14 cellular contexts compared by ENCODE assay signal in the genomic region with DNA sequence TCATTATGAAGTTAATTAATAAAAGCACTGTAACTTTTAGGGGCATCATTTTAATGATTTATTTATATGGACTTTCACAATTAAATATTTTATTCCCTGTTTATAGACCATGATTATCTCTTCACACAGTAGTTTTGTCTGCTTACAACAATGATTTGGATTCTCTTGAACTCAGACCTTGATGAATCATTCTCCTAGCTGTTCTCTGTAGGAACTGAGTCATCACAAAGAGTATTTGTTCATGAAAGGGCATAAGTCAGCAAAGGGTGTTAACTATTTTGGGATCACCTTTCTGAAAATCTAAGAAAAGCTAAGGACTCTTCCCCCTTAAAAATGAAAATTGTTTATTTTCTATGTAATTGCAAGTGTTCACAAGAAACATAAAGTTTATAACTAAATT.
DNase-seq lines count a peak whose midpoint lies in the region; ATAC-seq and TF ChIP-seq lines count a peak whose summit lies in the region.
"Had no signal": no experiment of that assay in that cellular context is flagged by ENCODE, and none has a peak within 500 bp of the region (broad histone marks: within the 10 kb centered on the region; RNA-seq: fewer than 3 reads in every experiment).

No MANE protein-coding gene starts in this region.

- H3K27ac ChIP-seq in RWPE2 (ENCODE audit: poor library complexity, severe bottlenecking), result no peak overlapping the region
- H3K27ac ChIP-seq in ascending aorta, result no peak overlapping the region
- H3K27ac ChIP-seq in heart right ventricle, result no peak overlapping the region
- H3K27ac ChIP-seq: tibial artery had no signal

- no peak overlapping the region for H3K4me3 ChIP-seq in HFF-Myc (replicated peaks; ENCODE audit: low read depth, low read length)
- H3K4me3 ChIP-seq in RWPE2 (ENCODE audit: severe bottlenecking), result no peak overlapping the region
- H3K4me3 ChIP-seq in fibroblast of the aortic adventitia (ENCODE audit: low read depth, low read length), result no peak overlapping the region
- H3K4me3 ChIP-seq in ascending aorta, result no peak overlapping the region
- no peak overlapping the region for H3K4me3 ChIP-seq in heart right ventricle
- H3K4me3 ChIP-seq: tibial artery had no signal

- H3K36me3 ChIP-seq in RWPE2 (ENCODE audit: low read depth) (no peaks in the 10 kb centered on the region; the same call in 1 of the 2 replicates), ascending aorta (no peaks in the 10 kb centered on the region), heart right ventricle (no peaks in the 10 kb centered on the region)
- H3K36me3 ChIP-seq: tibial artery had no signal

- intact Hi-C loops in ascending aorta (cut with DNase I) (no loop called here), heart right ventricle (cut with DNase I) (no loop called here)

- in situ Hi-C loops in ACHN (cut with HindIII; ENCODE audit: low pct_ligation_motif_present, low pct_unique_long_range_greater_than_20kb, low sequenced_read_pairs), result no loop called here

- ATAC-seq in RWPE2 (ENCODE audit: low read depth), result peak; percentile 58
- ATAC-seq in heart right ventricle, result no peak
- ATAC-seq in HG03135 (IDR thresholded peaks at IDR 0.05; ENCODE audit: unreplicated experiment), result no peak
- ATAC-seq: activated CD8-positive, alpha-beta memory T cell treated with anti-CD3 and anti-CD28 coated beads, Interleukin-2, amount 10 ng/mL, durations not matched to agents 7 days and 5 days had no signal

- no peaks in the 10 kb centered on the region for H3K9me3 ChIP-seq in RWPE2 (ENCODE audit: severe bottlenecking)
- no peaks in the 10 kb centered on the region for H3K9me3 ChIP-seq in ascending aorta
- no peaks in the 10 kb centered on the region for H3K9me3 ChIP-seq in heart right ventricle
- H3K9me3 ChIP-seq: tibial artery had no signal

- peak; percentile 17 for DNase-seq in ACHN
- peak; percentile 19 for DNase-seq in HFF-Myc (ENCODE audit: extremely low read depth, low read depth)
- DNase-seq in RWPE2 (ENCODE audit: low spot score), result no peak
- DNase-seq in fibroblast of the aortic adventitia (ENCODE audit: low read depth), result peak; percentile 49
- no peak for DNase-seq in ascending aorta (ENCODE audit: low spot score in 2 of 2)
- DNase-seq in heart right ventricle, result no peak
- no peak for DNase-seq in NCI-H1417 treated with DMSO at 0.1 percent for 48 hours (lab: John Stamatoyannopoulos, UW)
- DNase-seq: activated CD8-positive, alpha-beta memory T cell treated with anti-CD3 and anti-CD28 coated beads, Interleukin-2, amount 10 ng/mL, durations not matched to agents 7 days and 5 days; activated gamma-delta T cell treated with Interleukin-2 at 50 U/mL for 16 hours; effector CD4-positive, alpha-beta T cell; islet precursor cell; NCI-H1092 treated with DMSO at 0.1 percent for 48 hours; tibial artery had no signal

- peaks cover 42% of the 10 kb centered on the region for H3K4me1 ChIP-seq in RWPE2 (ENCODE audit: insufficient read depth, poor library complexity, severe bottlenecking)
- no peaks in the 10 kb centered on the region for H3K4me1 ChIP-seq in ascending aorta
- H3K4me1 ChIP-seq in heart right ventricle, result no peaks in the 10 kb centered on the region

- TF ChIP-seq CTCF in HFF-Myc (IDR thresholded peaks at IDR 0.05; ENCODE audit: low read depth, low read length, missing control alignments) (no peak), RWPE2 (IDR thresholded peaks at IDR 0.05; ENCODE audit: poor library complexity, severe bottlenecking) (no peak), fibroblast of the aortic adventitia (IDR thresholded peaks at IDR 0.05; ENCODE audit: insufficient read depth, low read length) (no peak), ascending aorta (IDR thresholded peaks at IDR 0.05) (no peak), heart right ventricle (IDR thresholded peaks at IDR 0.05) (no peak)

- H3K27me3 ChIP-seq in RWPE2 (ENCODE audit: insufficient read depth, poor library complexity, severe bottlenecking) (no peaks in the 10 kb centered on the region), ascending aorta (no peaks in the 10 kb centered on the region), heart right ventricle (no peaks in the 10 kb centered on the region)
- H3K27me3 ChIP-seq: tibial artery had no signal

Comparison
In these comparisons a context has a peak if more than half of its experiments do, and no peak if none do; other contexts are left out.
1. DNase-seq: peak in ACHN (single experiment), HFF-Myc (single experiment) and fibroblast of the aortic adventitia (single experiment); none in RWPE2 (single experiment), ascending aorta (0 of 2), heart right ventricle (0 of 2) and NCI-H1417 treated with DMSO at 0.1 percent for 48 hours (single experiment).